Comparison of ENCODE assay signal across 8 cellular contexts in genomic region chr7:129343099-129343700, GRCh38.
A peak's percentile ranks its signal among the peaks of the same experiment; 100 is the strongest.
DNase-seq lines count a peak whose midpoint lies in the region; ATAC-seq and TF ChIP-seq lines count a peak whose summit lies in the region.

No MANE protein-coding gene starts in this region.

- no peaks in the 10 kb centered on the region for H3K27me3 ChIP-seq in A673 (replicated peaks; ENCODE audit: insufficient read depth, low read depth, low read length, poor library complexity)

- no peaks in the 10 kb centered on the region for H3K36me3 ChIP-seq in A673 (ENCODE audit: insufficient read depth, low read length, poor library complexity, severe bottlenecking)

- H3K36me3 Mint-ChIP-seq in activated CD8-positive, alpha-beta T cell treated with anti-CD3 and anti-CD28 coated beads, Interleukin-2, amount 10 ng/mL, durations not matched to agents 7 days and 5 days (ENCODE audit: low read depth), result no peaks in the 10 kb centered on the region

- H3K9me3 Mint-ChIP-seq in activated CD8-positive, alpha-beta T cell treated with anti-CD3 and anti-CD28 coated beads, Interleukin-2, amount 10 ng/mL, durations not matched to agents 7 days and 5 days (ENCODE audit: insufficient read depth), result no peaks in the 10 kb centered on the region

- in situ Hi-C loops in G401 (cut with HindIII; ENCODE audit: low sequenced_read_pairs), result no loop called here

- DNase-seq in A673 (ENCODE audit: low spot score) (peak; percentile 59), G401 (ENCODE audit: low spot score) (peak; percentile 74), NCI-H1417 (lab: John Stamatoyannopoulos, UW) (peak; percentile 31 to 75 (median 41)), left ventricle myocardium superior (no peak), smooth muscle cell of the brain vasculature (ENCODE audit: low read depth, low spot score) (peak; percentile 26), posterior cingulate gyrus (no peak)
- DNase-seq in activated CD8-positive, alpha-beta T cell treated with anti-CD3 and anti-CD28 coated beads, Interleukin-2, amount 10 ng/mL, durations not matched to agents 7 days and 5 days, result peak; percentile 44

- no peaks in the 10 kb centered on the region for H3K4me1 ChIP-seq in A673 (ENCODE audit: insufficient read depth, low read length, poor library complexity, severe bottlenecking)

- intact Hi-C loops in A673 (cut with micrococcal nuclease; ENCODE audit: unreplicated experiment) (no loop called here), left ventricle myocardium superior (cut with micrococcal nuclease) (no loop called here), posterior cingulate gyrus (cut with DNase I) (no loop called here)

- peak; percentile 83 for TF ChIP-seq CTCF in A673 (conservative IDR thresholded peaks at IDR 0.05; ENCODE audit: low read depth, low read length)

- H3K9me3 ChIP-seq in A673 (ENCODE audit: low read depth, low read length, poor library complexity, severe bottlenecking), result no peaks in the 10 kb centered on the region

- no peak overlapping the region for H3K27ac ChIP-seq in A673 (ENCODE audit: low read depth, low read length, poor library complexity, severe bottlenecking)

- no TSS peak for BruUV-seq in A673 (replicated peaks; lab: Mats Ljungman, UMichigan)

- POLR2A ChIA-PET in A673 (lab: Charles Lee; ENCODE audit: low non-redundant PET), result no interaction called here
- POLR2A ChIA-PET in activated CD8-positive, alpha-beta T cell treated with anti-CD3 and anti-CD28 coated beads, Interleukin-2, amount 10 ng/mL, durations not matched to agents 7 days and 5 days (lab: Charles Lee), result no interaction called here

- peak; percentile 52 for ATAC-seq in activated CD8-positive, alpha-beta T cell treated with anti-CD3 and anti-CD28 coated beads, Interleukin-2, amount 10 ng/mL, durations not matched to agents 7 days and 5 days
- ATAC-seq in left ventricle myocardium superior (peak; percentile 45), HG02973 (IDR thresholded peaks at IDR 0.05; ENCODE audit: unreplicated experiment) (no peak)

- H3K4me3 Mint-ChIP-seq in activated CD8-positive, alpha-beta T cell treated with anti-CD3 and anti-CD28 coated beads, Interleukin-2, amount 10 ng/mL, durations not matched to agents 7 days and 5 days, result no peak overlapping the region

- CTCF ChIA-PET in A673 (lab: Charles Lee), result interaction anchor here (0.5 to 1.3 kb wide), 13 partner anchors 24 to 486 kb away, joined by 3 to 20 read pairs (median 4); no protein-coding TSS in a partner anchor
- CTCF ChIA-PET in activated CD8-positive, alpha-beta T cell treated with anti-CD3 and anti-CD28 coated beads, Interleukin-2, amount 10 ng/mL, durations not matched to agents 7 days and 5 days (lab: Charles Lee), result interaction anchor here (0.5 to 3.2 kb wide), 38 partner anchors 9 to 482 kb away, joined by 3 to 49 read pairs (median 4); partner anchors contain the start of genes AHCYL2 and STRIP2

- H3K27me3 Mint-ChIP-seq in activated CD8-positive, alpha-beta T cell treated with anti-CD3 and anti-CD28 coated beads, Interleukin-2, amount 10 ng/mL, durations not matched to agents 7 days and 5 days (ENCODE audit: low read depth), result no peaks in the 10 kb centered on the region

- peaks cover 41% of the 10 kb centered on the region for H3K4me1 Mint-ChIP-seq in activated CD8-positive, alpha-beta T cell treated with anti-CD3 and anti-CD28 coated beads, Interleukin-2, amount 10 ng/mL, durations not matched to agents 7 days and 5 days (ENCODE audit: low read depth)

- no peak overlapping the region for H3K27ac Mint-ChIP-seq in activated CD8-positive, alpha-beta T cell treated with anti-CD3 and anti-CD28 coated beads, Interleukin-2, amount 10 ng/mL, durations not matched to agents 7 days and 5 days

- H3K4me3 ChIP-seq in A673 (ENCODE audit: low read depth, low read length, poor library complexity, severe bottlenecking), result no peak overlapping the region

Comparison
In these comparisons a context has a peak if more than half of its experiments do, and no peak if none do; other contexts are left out.
1. DNase-seq: peak in A673 (single experiment), G401 (single experiment), NCI-H1417 (3 of 3), activated CD8-positive, alpha-beta T cell treated with anti-CD3 and anti-CD28 coated beads, Interleukin-2, amount 10 ng/mL, durations not matched to agents 7 days and 5 days (single experiment) and smooth muscle cell of the brain vasculature (single experiment); none in left ventricle myocardium superior (single experiment) and posterior cingulate gyrus (0 of 10).